1 cellular context compared by ENCODE assay signal in the genomic region with DNA sequence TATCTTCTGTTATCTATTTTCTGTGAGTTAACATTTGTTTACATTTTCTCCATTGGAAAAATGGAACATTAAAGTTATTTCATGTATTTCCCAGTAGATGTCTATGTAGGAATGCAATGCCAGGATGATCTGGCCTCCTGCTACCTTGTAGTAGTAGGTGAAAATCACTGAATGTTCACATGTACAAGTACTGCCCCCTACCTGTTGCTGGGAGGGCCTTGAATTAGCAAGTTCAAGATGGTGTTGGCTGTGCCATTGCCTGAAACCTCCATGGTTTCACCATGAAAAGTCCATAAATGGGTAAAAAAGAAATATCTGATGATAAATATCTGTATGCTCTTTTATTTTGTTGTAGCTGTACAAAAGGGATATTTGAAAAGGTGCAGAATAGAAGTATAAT.
TF ChIP-seq lines count a peak whose summit lies in the region.

No MANE protein-coding gene starts in this region.

TF ChIP-seq in GM12878, 131 proteins besides CTCF, POLR2A, EP300 and RAD21:
- TF ChIP-seq HDGF (IDR thresholded peaks at IDR 0.05) (no peak), ZNF24 (IDR thresholded peaks at IDR 0.05) (no peak), NR2C2 (IDR thresholded peaks at IDR 0.05; ENCODE audit: borderline replicate concordance, control insufficient read depth, insufficient read length, low read depth) (no peak), SMC3 (IDR thresholded peaks at IDR 0.05; ENCODE audit: borderline replicate concordance, low read length) (peak; percentile 31; the same call in 1 of the 2 replicates), TCF7 (IDR thresholded peaks at IDR 0.05; ENCODE audit: borderline replicate concordance) (no peak), YY1 (IDR thresholded peaks at IDR 0.05; ENCODE audit: low read depth, low read length) (peak; percentile 63)
TF ChIP-seq in GM12878: peak in this region for 2.
